ENCODE assay signal across 1 cellular context in genomic region chr9:4689687-4690104, GRCh38.
TF ChIP-seq lines count a peak whose summit lies in the region.

No MANE protein-coding gene starts in this region.

TF ChIP-seq in GM12878, 131 proteins besides CTCF, POLR2A, EP300 and RAD21:
- TF ChIP-seq CREB1 (IDR thresholded peaks at IDR 0.05; ENCODE audit: low read depth) = peak; percentile 10; the same call in 1 of the 2 replicates
- peak; percentile 17; the same call in 1 of the 2 replicates for TF ChIP-seq IKZF1 (conservative IDR thresholded peaks at IDR 0.05)
- no peak for TF ChIP-seq ZSCAN29 (IDR thresholded peaks at IDR 0.05)
- TF ChIP-seq JUNB (IDR thresholded peaks at IDR 0.05) = peak; percentile 75
- TF ChIP-seq SUZ12 (IDR thresholded peaks at IDR 0.05; ENCODE audit: unreplicated experiment) = no peak
- TF ChIP-seq BACH1 (IDR thresholded peaks at IDR 0.05; ENCODE audit: borderline replicate concordance) = no peak
- no peak for TF ChIP-seq ZNF622 (IDR thresholded peaks at IDR 0.05)
- TF ChIP-seq, protein P1, sequence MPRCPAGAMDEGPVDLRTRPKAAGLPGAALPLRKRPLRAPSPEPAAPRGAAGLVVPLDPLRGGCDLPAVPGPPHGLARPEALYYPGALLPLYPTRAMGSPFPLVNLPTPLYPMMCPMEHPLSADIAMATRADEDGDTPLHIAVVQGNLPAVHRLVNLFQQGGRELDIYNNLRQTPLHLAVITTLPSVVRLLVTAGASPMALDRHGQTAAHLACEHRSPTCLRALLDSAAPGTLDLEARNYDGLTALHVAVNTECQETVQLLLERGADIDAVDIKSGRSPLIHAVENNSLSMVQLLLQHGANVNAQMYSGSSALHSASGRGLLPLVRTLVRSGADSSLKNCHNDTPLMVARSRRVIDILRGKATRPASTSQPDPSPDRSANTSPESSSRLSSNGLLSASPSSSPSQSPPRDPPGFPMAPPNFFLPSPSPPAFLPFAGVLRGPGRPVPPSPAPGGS (IDR thresholded peaks at IDR 0.05; ENCODE audit: borderline replicate concordance, insufficient read depth, low read depth, low read length, poor library complexity, severe bottlenecking) = no peak
- TF ChIP-seq MTA2 (IDR thresholded peaks at IDR 0.05; ENCODE audit: low read depth) = no peak; the same call in 1 of the 2 replicates
- TF ChIP-seq, protein P2, sequence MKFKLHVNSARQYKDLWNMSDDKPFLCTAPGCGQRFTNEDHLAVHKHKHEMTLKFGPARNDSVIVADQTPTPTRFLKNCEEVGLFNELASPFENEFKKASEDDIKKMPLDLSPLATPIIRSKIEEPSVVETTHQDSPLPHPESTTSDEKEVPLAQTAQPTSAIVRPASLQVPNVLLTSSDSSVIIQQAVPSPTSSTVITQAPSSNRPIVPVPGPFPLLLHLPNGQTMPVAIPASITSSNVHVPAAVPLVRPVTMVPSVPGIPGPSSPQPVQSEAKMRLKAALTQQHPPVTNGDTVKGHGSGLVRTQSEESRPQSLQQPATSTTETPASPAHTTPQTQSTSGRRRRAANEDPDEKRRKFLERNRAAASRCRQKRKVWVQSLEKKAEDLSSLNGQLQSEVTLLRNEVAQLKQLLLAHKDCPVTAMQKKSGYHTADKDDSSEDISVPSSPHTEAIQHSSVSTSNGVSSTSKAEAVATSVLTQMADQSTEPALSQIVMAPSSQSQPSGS (IDR thresholded peaks at IDR 0.05; ENCODE audit: low read length) = peak; percentile 60; the same call in 1 of the 2 replicates
- TF ChIP-seq MTA3 (IDR thresholded peaks at IDR 0.05; ENCODE audit: borderline replicate concordance, low read length) = no peak
- TF ChIP-seq SMARCA5 (IDR thresholded peaks at IDR 0.05) = no peak
- no peak for TF ChIP-seq MYB (IDR thresholded peaks at IDR 0.05; ENCODE audit: borderline replicate concordance, low read depth, low read length)
- no peak for TF ChIP-seq LARP7 (IDR thresholded peaks at IDR 0.05)
- TF ChIP-seq NR2C1 (IDR thresholded peaks at IDR 0.05) = no peak
- TF ChIP-seq CHD2 (IDR thresholded peaks at IDR 0.05; ENCODE audit: borderline replicate concordance, low read depth, low read length) = no peak
- no peak for TF ChIP-seq ZNF207 (IDR thresholded peaks at IDR 0.05; ENCODE audit: borderline replicate concordance)
- TF ChIP-seq FOXM1 (IDR thresholded peaks at IDR 0.05; ENCODE audit: low read depth, low read length) = 0 out of 2 replicates have a peak, but pooled peaks have one; percentile 44
- no peak for TF ChIP-seq ZNF384 (IDR thresholded peaks at IDR 0.05; ENCODE audit: borderline replicate concordance, low read depth, low read length)
- TF ChIP-seq PML (IDR thresholded peaks at IDR 0.05; ENCODE audit: low read length) = 0 out of 2 replicates have a peak, but pooled peaks have one; percentile 34
- no peak for TF ChIP-seq HSF1 (IDR thresholded peaks at IDR 0.05; ENCODE audit: low read depth, low read length)
- peak; percentile 16; the same call in 1 of the 2 replicates for TF ChIP-seq BCL11A (IDR thresholded peaks at IDR 0.05; ENCODE audit: low read depth, low read length)
- TF ChIP-seq E2F8 (IDR thresholded peaks at IDR 0.05; ENCODE audit: low read depth, partially characterized antibody) = no peak
- peak; percentile 34; the same call in 1 of the 2 replicates for TF ChIP-seq EED (IDR thresholded peaks at IDR 0.05; ENCODE audit: low read depth)
- TF ChIP-seq BHLHE40 (IDR thresholded peaks at IDR 0.05; ENCODE audit: borderline replicate concordance in 1 of 2, low read depth in 2 of 2, low read length in 1 of 2) = no peak
- TF ChIP-seq ATF7 (IDR thresholded peaks at IDR 0.05; ENCODE audit: low read depth) = 0 out of 2 replicates have a peak, but pooled peaks have one; percentile 16
- no peak for TF ChIP-seq GATAD2B (conservative IDR thresholded peaks at IDR 0.05; ENCODE audit: low read depth)
- TF ChIP-seq ZNF217 (IDR thresholded peaks at IDR 0.05) = no peak
- no peak for TF ChIP-seq RELA (IDR thresholded peaks at IDR 0.05; ENCODE audit: borderline replicate concordance, partially characterized antibody)
- TF ChIP-seq USF2 (IDR thresholded peaks at IDR 0.05; ENCODE audit: borderline replicate concordance, low read depth, low read length) = no peak
- TF ChIP-seq, protein P3, sequence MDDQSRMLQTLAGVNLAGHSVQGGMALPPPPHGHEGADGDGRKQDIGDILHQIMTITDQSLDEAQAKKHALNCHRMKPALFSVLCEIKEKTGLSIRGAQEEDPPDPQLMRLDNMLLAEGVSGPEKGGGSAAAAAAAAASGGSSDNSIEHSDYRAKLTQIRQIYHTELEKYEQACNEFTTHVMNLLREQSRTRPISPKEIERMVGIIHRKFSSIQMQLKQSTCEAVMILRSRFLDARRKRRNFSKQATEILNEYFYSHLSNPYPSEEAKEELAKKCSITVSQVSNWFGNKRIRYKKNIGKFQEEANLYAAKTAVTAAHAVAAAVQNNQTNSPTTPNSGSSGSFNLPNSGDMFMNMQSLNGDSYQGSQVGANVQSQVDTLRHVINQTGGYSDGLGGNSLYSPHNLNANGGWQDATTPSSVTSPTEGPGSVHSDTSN (IDR thresholded peaks at IDR 0.05; ENCODE audit: insufficient replicate concordance, low read depth, low read length) = peak; percentile 17
- TF ChIP-seq NFIC (IDR thresholded peaks at IDR 0.05; ENCODE audit: low read depth, low read length) = peak; percentile 46; the same call in 1 of the 2 replicates
- TF ChIP-seq, protein P4, sequence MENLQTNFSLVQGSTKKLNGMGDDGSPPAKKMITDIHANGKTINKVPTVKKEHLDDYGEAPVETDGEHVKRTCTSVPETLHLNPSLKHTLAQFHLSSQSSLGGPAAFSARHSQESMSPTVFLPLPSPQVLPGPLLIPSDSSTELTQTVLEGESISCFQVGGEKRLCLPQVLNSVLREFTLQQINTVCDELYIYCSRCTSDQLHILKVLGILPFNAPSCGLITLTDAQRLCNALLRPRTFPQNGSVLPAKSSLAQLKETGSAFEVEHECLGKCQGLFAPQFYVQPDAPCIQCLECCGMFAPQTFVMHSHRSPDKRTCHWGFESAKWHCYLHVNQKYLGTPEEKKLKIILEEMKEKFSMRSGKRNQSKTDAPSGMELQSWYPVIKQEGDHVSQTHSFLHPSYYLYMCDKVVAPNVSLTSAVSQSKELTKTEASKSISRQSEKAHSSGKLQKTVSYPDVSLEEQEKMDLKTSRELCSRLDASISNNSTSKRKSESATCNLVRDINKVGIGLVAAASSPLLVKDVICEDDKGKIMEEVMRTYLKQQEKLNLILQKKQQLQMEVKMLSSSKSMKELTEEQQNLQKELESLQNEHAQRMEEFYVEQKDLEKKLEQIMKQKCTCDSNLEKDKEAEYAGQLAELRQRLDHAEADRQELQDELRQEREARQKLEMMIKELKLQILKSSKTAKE (IDR thresholded peaks at IDR 0.05; ENCODE audit: low read depth, poor library complexity, severe bottlenecking) = peak; percentile 14
- TF ChIP-seq, protein P5, sequence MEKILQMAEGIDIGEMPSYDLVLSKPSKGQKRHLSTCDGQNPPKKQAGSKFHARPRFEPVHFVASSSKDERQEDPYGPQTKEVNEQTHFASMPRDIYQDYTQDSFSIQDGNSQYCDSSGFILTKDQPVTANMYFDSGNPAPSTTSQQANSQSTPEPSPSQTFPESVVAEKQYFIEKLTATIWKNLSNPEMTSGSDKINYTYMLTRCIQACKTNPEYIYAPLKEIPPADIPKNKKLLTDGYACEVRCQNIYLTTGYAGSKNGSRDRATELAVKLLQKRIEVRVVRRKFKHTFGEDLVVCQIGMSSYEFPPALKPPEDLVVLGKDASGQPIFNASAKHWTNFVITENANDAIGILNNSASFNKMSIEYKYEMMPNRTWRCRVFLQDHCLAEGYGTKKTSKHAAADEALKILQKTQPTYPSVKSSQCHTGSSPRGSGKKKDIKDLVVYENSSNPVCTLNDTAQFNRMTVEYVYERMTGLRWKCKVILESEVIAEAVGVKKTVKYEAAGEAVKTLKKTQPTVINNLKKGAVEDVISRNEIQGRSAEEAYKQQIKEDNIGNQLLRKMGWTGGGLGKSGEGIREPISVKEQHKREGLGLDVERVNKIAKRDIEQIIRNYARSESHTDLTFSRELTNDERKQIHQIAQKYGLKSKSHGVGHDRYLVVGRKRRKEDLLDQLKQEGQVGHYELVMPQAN (conservative IDR thresholded peaks at IDR 0.05) = no peak
- peak in 1 of 2 experiments; percentile 45; a peak in 1 of 4 replicates for TF ChIP-seq IKZF2 (IDR thresholded peaks at IDR 0.05)
- TF ChIP-seq IRF4 (IDR thresholded peaks at IDR 0.05; ENCODE audit: low read depth, low read length) = 0 out of 2 replicates have a peak, but pooled peaks have one; percentile 49
- TF ChIP-seq ZNF687 (IDR thresholded peaks at IDR 0.05) = peak; percentile 52; the same call in 1 of the 2 replicates
